31 cellular contexts compared by ENCODE assay signal in genomic region chr15:66982250-66982649, GRCh38.
"Had no signal": no experiment of that assay in that cellular context is flagged by ENCODE, and none has a peak within 500 bp of the region (broad histone marks: within the 10 kb centered on the region; RNA-seq: fewer than 3 reads in every experiment).

No MANE protein-coding gene starts in this region.

- H3K27me3 ChIP-seq: colonic mucosa, gastroesophageal sphincter, heart right ventricle, ovary, sigmoid colon, spleen, tibial nerve, upper lobe of left lung, uterus had no signal

- H3K9me3 ChIP-seq: colonic mucosa, gastroesophageal sphincter, heart right ventricle, mucosa of descending colon, ovary, psoas muscle, sigmoid colon, spleen, thoracic aorta, tibial nerve, upper lobe of left lung, uterus had no signal

- H3K36me3 ChIP-seq: colonic mucosa, gastroesophageal sphincter, heart right ventricle, ovary, sigmoid colon, spleen, thoracic aorta, tibial nerve, upper lobe of left lung, uterus had no signal

- DNase-seq: colonic mucosa; effector CD8-positive, alpha-beta T cell; glutamatergic neuron; heart right ventricle; hippocampal formation; mesenchymal stem cell; mucosa of descending colon; naive thymus-derived CD8-positive, alpha-beta T cell; nephron progenitor cell; nucleus accumbens; posterior cingulate gyrus; psoas muscle; right cardiac atrium; sigmoid colon; spleen; stimulated activated CD4-positive, alpha-beta T cell treated with anti-CD3 and anti-CD28 coated beads, Interleukin-4, amount 100 ng/mL, for 4 hours; upper lobe of left lung; uterus had no signal

- ATAC-seq: esophagus mucosa; foreskin keratinocyte; gastroesophageal sphincter; heart right ventricle; mucosa of descending colon; naive thymus-derived CD8-positive, alpha-beta T cell; psoas muscle; right cardiac atrium; stimulated activated memory B cell treated with anti-CD40 and anti-IgM and Interleukin-4, amounts not matched to agents 10 μg/mL and 1 μg/mL and 100 μg/mL, for 72 hours had no signal

- H3K4me1 Mint-ChIP-seq: endodermal cell, mesothelial cell of epicardium, nephron progenitor cell had no signal

- H3K27ac ChIP-seq: colonic mucosa, epithelial cell of prostate, foreskin keratinocyte, gastroesophageal sphincter, heart right ventricle, ovary, psoas muscle, sigmoid colon, skin epidermis, spleen, thoracic aorta, tibial nerve, upper lobe of left lung, uterus had no signal

- H3K36me3 Mint-ChIP-seq: mesothelial cell of epicardium; stimulated activated memory B cell treated with anti-CD40 and anti-IgM and Interleukin-4, amounts not matched to agents 10 μg/mL and 1 μg/mL and 100 μg/mL, for 72 hours had no signal

- H3K27ac Mint-ChIP-seq: dendritic cell treated with granulocyte-macrophage colony-stimulating factor and Interleukin-4, amounts not matched to agents 40 ng/mL and 50 ng/mL, for 4 days; endodermal cell; mesothelial cell of epicardium; naive thymus-derived CD8-positive, alpha-beta T cell; nephron progenitor cell; stimulated activated memory B cell treated with anti-CD40 and anti-IgM and Interleukin-4, amounts not matched to agents 10 μg/mL and 1 μg/mL and 100 μg/mL, for 72 hours; stimulated activated naive CD8-positive, alpha-beta T cell treated with anti-CD3 and anti-CD28 coated beads, Interleukin-15, Interleukin-2, amounts not matched to agents 100 ng/mL and 50 ng/mL, for 24 hours had no signal

- H3K4me3 Mint-ChIP-seq: dendritic cell treated with granulocyte-macrophage colony-stimulating factor and Interleukin-4, amounts not matched to agents 40 ng/mL and 50 ng/mL, for 4 days; endodermal cell; mesothelial cell of epicardium; naive thymus-derived CD8-positive, alpha-beta T cell; nephron progenitor cell; stimulated activated memory B cell treated with anti-CD40 and anti-IgM and Interleukin-4, amounts not matched to agents 10 μg/mL and 1 μg/mL and 100 μg/mL, for 72 hours; stimulated activated naive CD8-positive, alpha-beta T cell treated with anti-CD3 and anti-CD28 coated beads, Interleukin-15, Interleukin-2, amounts not matched to agents 100 ng/mL and 50 ng/mL, for 24 hours had no signal

- H3K4me1 ChIP-seq: colonic mucosa, foreskin keratinocyte, gastroesophageal sphincter, heart right ventricle, spleen, upper lobe of left lung, uterus had no signal

- H3K4me3 ChIP-seq: colonic mucosa, gastroesophageal sphincter, heart right ventricle, mucosa of descending colon, ovary, psoas muscle, sigmoid colon, skin epidermis, spleen, thoracic aorta, tibial nerve, upper lobe of left lung, uterus had no signal

- H3K9me3 Mint-ChIP-seq: dendritic cell treated with granulocyte-macrophage colony-stimulating factor and Interleukin-4, amounts not matched to agents 40 ng/mL and 50 ng/mL, for 4 days; endodermal cell; naive thymus-derived CD8-positive, alpha-beta T cell had no signal
